ENCODE assay signal across 10 cellular contexts in genomic region chr3:14141602-14142315, GRCh38. TPM values are rescaled to one million over a fixed set of nuclear protein-coding genes. Genes with fewer than 3 reads are reported as not detected.
A peak's percentile ranks its signal among the peaks of the same experiment; 100 is the strongest.
DNase-seq lines count a peak whose midpoint lies in the region; ATAC-seq and TF ChIP-seq lines count a peak whose summit lies in the region.
"Had no signal": no experiment of that assay in that cellular context is flagged by ENCODE, and none has a peak within 500 bp of the region (broad histone marks: within the 10 kb centered on the region; RNA-seq: fewer than 3 reads in every experiment).

No MANE protein-coding gene starts in this region.

- peak overlapping the region; percentile 93 for H3K27ac Mint-ChIP-seq in activated CD4-positive, alpha-beta T cell treated with anti-CD3 and anti-CD28 coated beads, Interleukin-2, amount 10 ng/mL, durations not matched to agents 7 days and 5 days
- peak overlapping the region; percentile 99 for H3K27ac Mint-ChIP-seq in central memory CD8-positive, alpha-beta T cell (ENCODE audit: low read depth)

- no peak for TF ChIP-seq EP300 in tibial nerve (IDR thresholded peaks at IDR 0.05)

- H3K27me3 Mint-ChIP-seq in activated CD4-positive, alpha-beta T cell treated with anti-CD3 and anti-CD28 coated beads, Interleukin-2, amount 10 ng/mL, durations not matched to agents 7 days and 5 days = no peaks in the 10 kb centered on the region
- H3K27me3 Mint-ChIP-seq in central memory CD8-positive, alpha-beta T cell = no peaks in the 10 kb centered on the region

- H3K4me3 Mint-ChIP-seq in activated CD4-positive, alpha-beta T cell treated with anti-CD3 and anti-CD28 coated beads, Interleukin-2, amount 10 ng/mL, durations not matched to agents 7 days and 5 days = no peak overlapping the region
- peak overlapping the region; percentile 69 for H3K4me3 Mint-ChIP-seq in central memory CD8-positive, alpha-beta T cell

- WGBS in tibial nerve, 2 donors = 86% methylated on average over 19 of the region's 19 CpGs

- POLR2A ChIA-PET in activated CD4-positive, alpha-beta T cell treated with anti-CD3 and anti-CD28 coated beads, Interleukin-2, amount 10 ng/mL, durations not matched to agents 7 days and 5 days (lab: Charles Lee) = no interaction called here

- no peaks in the 10 kb centered on the region for H3K9me3 Mint-ChIP-seq in activated CD4-positive, alpha-beta T cell treated with anti-CD3 and anti-CD28 coated beads, Interleukin-2, amount 10 ng/mL, durations not matched to agents 7 days and 5 days
- H3K9me3 Mint-ChIP-seq in central memory CD8-positive, alpha-beta T cell = no peaks in the 10 kb centered on the region

- peaks cover 0 to 65% (median 31%) of the 10 kb centered on the region in 4 donors for H3K4me1 ChIP-seq in tibial nerve

- no peak for DNase-seq in activated CD4-positive, alpha-beta T cell treated with anti-CD3 and anti-CD28 coated beads, Interleukin-2, amount 10 ng/mL, durations not matched to agents 7 days and 5 days
- no peak for DNase-seq in activated CD4-positive, alpha-beta T cell treated with anti-CD3 and anti-CD28 coated beads for 1 hour
- DNase-seq in central memory CD8-positive, alpha-beta T cell (ENCODE audit: low spot score in 2 of 2) = no peak
- DNase-seq in lung microvascular endothelial cell (ENCODE audit: low read depth in 2 of 2) = peak; percentile 20 to 41
- no peak for DNase-seq in tibial nerve (ENCODE audit: low spot score in 2 of 2)
- DNase-seq in iPS-NIHi7 (ENCODE audit: extremely low spot score) = no peak
- no peak for DNase-seq in SKM-1 (lab: John Stamatoyannopoulos, UW; ENCODE audit: unreplicated experiment)
- DNase-seq: NCI-H187 treated with DMSO at 0.1 percent for 48 hours, SW 1271 had no signal

- H3K4me3 ChIP-seq in tibial nerve = no peak overlapping the region

- CTCF ChIA-PET in activated CD4-positive, alpha-beta T cell treated with anti-CD3 and anti-CD28 coated beads, Interleukin-2, amount 10 ng/mL, durations not matched to agents 7 days and 5 days (lab: Charles Lee) = interaction anchor here (1.1 to 2.7 kb wide), 4 partner anchors 10 to 245 kb away, joined by 3 to 10 read pairs (median 4); no protein-coding TSS in a partner anchor

- peak overlapping the region in 3 of 4 donors; percentile 80 to 96 (median 94) for H3K27ac ChIP-seq in tibial nerve

- no peak for TF ChIP-seq POLR2A in tibial nerve (IDR thresholded peaks at IDR 0.05)

- H3K4me1 Mint-ChIP-seq in activated CD4-positive, alpha-beta T cell treated with anti-CD3 and anti-CD28 coated beads, Interleukin-2, amount 10 ng/mL, durations not matched to agents 7 days and 5 days = peaks cover 43% of the 10 kb centered on the region
- H3K4me1 Mint-ChIP-seq in central memory CD8-positive, alpha-beta T cell = peaks cover 58% of the 10 kb centered on the region

- no peak for ATAC-seq in central memory CD8-positive, alpha-beta T cell (replicated peaks; ENCODE audit: extremely low read depth, poor library complexity, severe bottlenecking)
- no peak for ATAC-seq in GM19467 (IDR thresholded peaks at IDR 0.05; ENCODE audit: unreplicated experiment)

- no peaks in the 10 kb centered on the region for H3K27me3 ChIP-seq in tibial nerve

- no peaks in the 10 kb centered on the region for H3K9me3 ChIP-seq in tibial nerve

- peaks cover 0 to 68% (median 7%) of the 10 kb centered on the region in 3 donors for H3K36me3 ChIP-seq in tibial nerve

- TF ChIP-seq CTCF in tibial nerve (IDR thresholded peaks at IDR 0.05) = no peak

- H3K36me3 Mint-ChIP-seq in activated CD4-positive, alpha-beta T cell treated with anti-CD3 and anti-CD28 coated beads, Interleukin-2, amount 10 ng/mL, durations not matched to agents 7 days and 5 days (ENCODE audit: low read depth) = peaks cover 39% of the 10 kb centered on the region
- peaks cover 45% of the 10 kb centered on the region for H3K36me3 Mint-ChIP-seq in central memory CD8-positive, alpha-beta T cell (ENCODE audit: insufficient read depth)

RNA-seq across cellular contexts. Expression of gene TMEM43, which starts 16.9 kb away (rescaled TPM):
- total RNA-seq in activated CD4-positive, alpha-beta T cell treated with anti-CD3 and anti-CD28 coated beads, Interleukin-2, amount 10 ng/mL, durations not matched to agents 7 days and 5 days = 10 to 100 TPM; 40.4 to 42.0 TPM
- total RNA-seq in lung microvascular endothelial cell (54.9 and 87.3 TPM in 2 replicates), tibial nerve (100 to 1,000 TPM in 3 of 4 donors, 10 to 100 TPM in 1; 99.9 to 130 (median 120) TPM)

RNA-seq across cellular contexts. Expression of gene CHCHD4, which starts 17.1 kb away (rescaled TPM):
- 10 to 100 TPM; 12.7 to 13.2 TPM for total RNA-seq in activated CD4-positive, alpha-beta T cell treated with anti-CD3 and anti-CD28 coated beads, Interleukin-2, amount 10 ng/mL, durations not matched to agents 7 days and 5 days
- total RNA-seq in lung microvascular endothelial cell (9.6 and 13.1 TPM in 2 replicates), tibial nerve (10 to 100 TPM; 10.7 to 17.7 (median 13.8) TPM)

RNA-seq across cellular contexts. Expression of gene XPC, which starts 36.6 kb away (rescaled TPM):
- 10 to 100 TPM; 41.1 to 43.0 TPM for total RNA-seq in activated CD4-positive, alpha-beta T cell treated with anti-CD3 and anti-CD28 coated beads, Interleukin-2, amount 10 ng/mL, durations not matched to agents 7 days and 5 days
- total RNA-seq in lung microvascular endothelial cell (26.0 and 31.6 TPM in 2 replicates), tibial nerve (10 to 100 TPM; 47.7 to 77.1 (median 61.3) TPM)

RNA-seq across cellular contexts. Expression of gene LSM3, which starts 36.9 kb away (rescaled TPM):
- total RNA-seq in activated CD4-positive, alpha-beta T cell treated with anti-CD3 and anti-CD28 coated beads, Interleukin-2, amount 10 ng/mL, durations not matched to agents 7 days and 5 days = 10 to 100 TPM; 16.1 to 18.6 TPM
- 6.0 and 7.4 TPM in 2 replicates for total RNA-seq in lung microvascular endothelial cell
- total RNA-seq in tibial nerve = 1 to 10 TPM; 4.8 to 7.9 (median 5.8) TPM

Comparison
In these comparisons a context has a peak if more than half of its experiments do, and no peak if none do; other contexts are left out.
1. DNase-seq: peak in lung microvascular endothelial cell (2 of 2); none in activated CD4-positive, alpha-beta T cell treated with anti-CD3 and anti-CD28 coated beads, Interleukin-2, amount 10 ng/mL, durations not matched to agents 7 days and 5 days (single experiment), activated CD4-positive, alpha-beta T cell treated with anti-CD3 and anti-CD28 coated beads for 1 hour (single experiment), central memory CD8-positive, alpha-beta T cell (0 of 2), tibial nerve (0 of 2), iPS-NIHi7 (single experiment) and SKM-1 (single experiment).